ENCODE assay signal across 8 cellular contexts in the genomic region with DNA sequence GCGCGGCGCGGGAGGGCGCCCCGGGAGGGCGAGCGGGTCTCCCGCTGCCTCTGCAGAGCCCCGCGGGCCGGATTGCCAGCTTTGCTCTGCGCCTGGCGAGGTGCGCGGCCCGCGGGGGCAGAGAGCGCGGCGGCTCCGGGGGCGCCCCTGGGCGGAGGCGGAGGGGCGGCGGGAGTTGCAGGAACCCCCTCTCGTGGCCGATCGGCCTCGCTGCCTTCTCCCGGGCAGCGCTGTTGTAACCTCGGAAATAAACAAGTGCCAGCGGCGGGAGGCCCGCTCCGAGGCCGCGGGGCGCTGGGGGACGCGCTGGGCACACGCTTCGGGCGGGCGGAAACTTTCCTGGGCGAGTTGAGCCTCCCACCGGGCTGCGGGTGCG. TPM values are rescaled to one million over a fixed set of nuclear protein-coding genes. Genes with fewer than 3 reads are reported as not detected.
DNase-seq lines count a peak whose midpoint lies in the region; ATAC-seq and TF ChIP-seq lines count a peak whose summit lies in the region.

No MANE protein-coding gene starts in this region.

- intact Hi-C loops in left ventricle myocardium inferior (cut with micrococcal nuclease) = no loop called here

- no peaks in the 10 kb centered on the region for H3K9me3 ChIP-seq in left ventricle myocardium inferior (replicated peaks)

- peak overlapping the region; percentile 52 for H3K4me3 ChIP-seq in H7 (ENCODE audit: insufficient read depth, low read depth, low read length)
- H3K4me3 ChIP-seq in left ventricle myocardium inferior = peak overlapping the region; percentile 64
- H3K4me3 ChIP-seq in skeletal muscle cell (ENCODE audit: low read depth, low read length) = peak overlapping the region; percentile 64

- peak; percentile 92 for DNase-seq in H7
- no peak for DNase-seq in left ventricle myocardium inferior
- no peak for DNase-seq in skeletal muscle cell (ENCODE audit: low read depth)
- DNase-seq in NCI-H2107 (lab: John Stamatoyannopoulos, UW) = no peak

- ATAC-seq in HG03280 (IDR thresholded peaks at IDR 0.05; ENCODE audit: unreplicated experiment) = no peak
- no peak for ATAC-seq in HG03135 (IDR thresholded peaks at IDR 0.05; ENCODE audit: unreplicated experiment)
- ATAC-seq in HG02981 (IDR thresholded peaks at IDR 0.05; ENCODE audit: unreplicated experiment) = no peak

- H3K36me3 ChIP-seq in H7 (replicated peaks; ENCODE audit: control insufficient read depth, insufficient read depth, low read length) (no peaks in the 10 kb centered on the region), left ventricle myocardium inferior (no peaks in the 10 kb centered on the region)

- H3K27ac ChIP-seq in VCaP (peak overlapping the region; percentile 57; the same call in 1 of the 2 replicates), left ventricle myocardium inferior (replicated peaks) (no peak overlapping the region)

- H3K27me3 ChIP-seq in H7 (ENCODE audit: control insufficient read depth, insufficient read depth, low read length) (peaks cover 61% of the 10 kb centered on the region), left ventricle myocardium inferior (ENCODE audit: low read depth) (peaks cover 92% of the 10 kb centered on the region)

- H3K4me1 ChIP-seq in left ventricle myocardium inferior = peaks cover 15% of the 10 kb centered on the region

- TF ChIP-seq CTCF in VCaP (conservative IDR thresholded peaks at IDR 0.05) (peak; percentile 59), left ventricle myocardium inferior (IDR thresholded peaks at IDR 0.05; ENCODE audit: borderline replicate concordance) (peak; percentile 41)

RNA-seq across cellular contexts. Expression of gene CDH4, which starts 1.2 kb away (rescaled TPM):
- 3.9 and 6.1 TPM in 2 replicates for total RNA-seq in H7 (2014; rRNA removed; shearing (Covaris generic))
- 0.05 TPM for total RNA-seq in left ventricle myocardium inferior
